ENCODE assay signal across 2 cellular contexts in genomic region chr6:45200510-45200909, GRCh38.
A peak's percentile ranks its signal among the peaks of the same experiment; 100 is the strongest.
TF ChIP-seq lines count a peak whose summit lies in the region.

No MANE protein-coding gene starts in this region.

TF ChIP-seq in A549, 52 proteins besides CTCF, POLR2A, EP300 and RAD21 (continued from another document):
- TF ChIP-seq, protein P1, sequence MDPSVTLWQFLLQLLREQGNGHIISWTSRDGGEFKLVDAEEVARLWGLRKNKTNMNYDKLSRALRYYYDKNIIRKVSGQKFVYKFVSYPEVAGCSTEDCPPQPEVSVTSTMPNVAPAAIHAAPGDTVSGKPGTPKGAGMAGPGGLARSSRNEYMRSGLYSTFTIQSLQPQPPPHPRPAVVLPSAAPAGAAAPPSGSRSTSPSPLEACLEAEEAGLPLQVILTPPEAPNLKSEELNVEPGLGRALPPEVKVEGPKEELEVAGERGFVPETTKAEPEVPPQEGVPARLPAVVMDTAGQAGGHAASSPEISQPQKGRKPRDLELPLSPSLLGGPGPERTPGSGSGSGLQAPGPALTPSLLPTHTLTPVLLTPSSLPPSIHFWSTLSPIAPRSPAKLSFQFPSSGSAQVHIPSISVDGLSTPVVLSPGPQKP (IDR thresholded peaks at IDR 0.05; ENCODE audit: low read depth, low read length), result no peak
TF ChIP-seq in A549: peak in this region for 0.

TF ChIP-seq in HepG2, 621 proteins besides CTCF, POLR2A, EP300 and RAD21 (continued from another document):
- TF ChIP-seq HNF4G (IDR thresholded peaks at IDR 0.05; ENCODE audit: borderline replicate concordance, low read depth, low read length) (peak; percentile 65), HNF4G (CRISPR knock-in tag; IDR thresholded peaks at IDR 0.05; ENCODE audit: borderline replicate concordance, low read depth) (no peak), SAP130 (CRISPR knock-in tag; IDR thresholded peaks at IDR 0.05; ENCODE audit: low read depth) (0 out of 2 replicates have a peak, but pooled peaks have one; percentile 15), U2AF2 (IDR thresholded peaks at IDR 0.05; ENCODE audit: low read depth, low read length) (no peak), ZBTB49 (CRISPR knock-in tag; IDR thresholded peaks at IDR 0.05; ENCODE audit: borderline replicate concordance) (no peak), ZNF878 (CRISPR knock-in tag; IDR thresholded peaks at IDR 0.05) (0 out of 2 replicates have a peak, but pooled peaks have one; percentile 13), NCOA2 (CRISPR knock-in tag; IDR thresholded peaks at IDR 0.05) (peak; percentile 42; the same call in 1 of the 2 replicates), ZNF788 (CRISPR knock-in tag; IDR thresholded peaks at IDR 0.05; ENCODE audit: borderline replicate concordance) (no peak), TOPORS (CRISPR knock-in tag; IDR thresholded peaks at IDR 0.05) (no peak), HNF4A (CRISPR knock-in tag; IDR thresholded peaks at IDR 0.05) (peak; percentile 85), BCL6 (CRISPR knock-in tag; IDR thresholded peaks at IDR 0.05) (0 out of 2 replicates have a peak, but pooled peaks have one; percentile 37), NR2C2 (CRISPR knock-in tag; IDR thresholded peaks at IDR 0.05; ENCODE audit: borderline replicate concordance) (no peak), HNRNPUL1 (IDR thresholded peaks at IDR 0.05; ENCODE audit: low read depth, low read length) (0 out of 2 replicates have a peak, but pooled peaks have one; percentile 20), ZNF362 (CRISPR knock-in tag; IDR thresholded peaks at IDR 0.05; ENCODE audit: borderline replicate concordance) (peak; percentile 63; the same call in 1 of the 2 replicates), ZNF652 (CRISPR knock-in tag; IDR thresholded peaks at IDR 0.05; ENCODE audit: borderline replicate concordance, low read depth) (peak; percentile 88), SOX5 (CRISPR knock-in tag; IDR thresholded peaks at IDR 0.05; ENCODE audit: borderline replicate concordance) (peak; percentile 22; the same call in 1 of the 2 replicates), SIX1 (CRISPR knock-in tag; IDR thresholded peaks at IDR 0.05; ENCODE audit: borderline replicate concordance) (peak; percentile 64; the same call in 1 of the 2 replicates), MIXL1 (CRISPR knock-in tag; IDR thresholded peaks at IDR 0.05) (0 out of 2 replicates have a peak, but pooled peaks have one; percentile 32), KDM6A (CRISPR knock-in tag; IDR thresholded peaks at IDR 0.05; ENCODE audit: low read depth) (peak; percentile 78), ZNF329 (CRISPR knock-in tag; IDR thresholded peaks at IDR 0.05; ENCODE audit: low read depth) (no peak), HHEX (CRISPR knock-in tag; IDR thresholded peaks at IDR 0.05) (no peak), PAXIP1 (CRISPR knock-in tag; conservative IDR thresholded peaks at IDR 0.05) (peak; percentile 70), GATAD2A (CRISPR knock-in tag; IDR thresholded peaks at IDR 0.05) (peak; percentile 84; the same call in 1 of the 2 replicates), ASH2L (IDR thresholded peaks at IDR 0.05; ENCODE audit: insufficient read length, low read depth, low read length) (peak; percentile 22), SOX13 (IDR thresholded peaks at IDR 0.05) (no peak), SOX13 (CRISPR knock-in tag; conservative IDR thresholded peaks at IDR 0.05 in 1 of 2, IDR thresholded peaks at IDR 0.05 in 1 of 2) (peak in 1 of 2 experiments; percentile 47; a peak in 1 of 4 replicates), NR2F2 (IDR thresholded peaks at IDR 0.05; ENCODE audit: borderline replicate concordance, low read depth) (0 out of 2 replicates have a peak, but pooled peaks have one; percentile 15), HMG20A (CRISPR knock-in tag; IDR thresholded peaks at IDR 0.05; ENCODE audit: borderline replicate concordance) (peak; percentile 38; the same call in 1 of the 2 replicates)
- TF ChIP-seq, protein P2, sequence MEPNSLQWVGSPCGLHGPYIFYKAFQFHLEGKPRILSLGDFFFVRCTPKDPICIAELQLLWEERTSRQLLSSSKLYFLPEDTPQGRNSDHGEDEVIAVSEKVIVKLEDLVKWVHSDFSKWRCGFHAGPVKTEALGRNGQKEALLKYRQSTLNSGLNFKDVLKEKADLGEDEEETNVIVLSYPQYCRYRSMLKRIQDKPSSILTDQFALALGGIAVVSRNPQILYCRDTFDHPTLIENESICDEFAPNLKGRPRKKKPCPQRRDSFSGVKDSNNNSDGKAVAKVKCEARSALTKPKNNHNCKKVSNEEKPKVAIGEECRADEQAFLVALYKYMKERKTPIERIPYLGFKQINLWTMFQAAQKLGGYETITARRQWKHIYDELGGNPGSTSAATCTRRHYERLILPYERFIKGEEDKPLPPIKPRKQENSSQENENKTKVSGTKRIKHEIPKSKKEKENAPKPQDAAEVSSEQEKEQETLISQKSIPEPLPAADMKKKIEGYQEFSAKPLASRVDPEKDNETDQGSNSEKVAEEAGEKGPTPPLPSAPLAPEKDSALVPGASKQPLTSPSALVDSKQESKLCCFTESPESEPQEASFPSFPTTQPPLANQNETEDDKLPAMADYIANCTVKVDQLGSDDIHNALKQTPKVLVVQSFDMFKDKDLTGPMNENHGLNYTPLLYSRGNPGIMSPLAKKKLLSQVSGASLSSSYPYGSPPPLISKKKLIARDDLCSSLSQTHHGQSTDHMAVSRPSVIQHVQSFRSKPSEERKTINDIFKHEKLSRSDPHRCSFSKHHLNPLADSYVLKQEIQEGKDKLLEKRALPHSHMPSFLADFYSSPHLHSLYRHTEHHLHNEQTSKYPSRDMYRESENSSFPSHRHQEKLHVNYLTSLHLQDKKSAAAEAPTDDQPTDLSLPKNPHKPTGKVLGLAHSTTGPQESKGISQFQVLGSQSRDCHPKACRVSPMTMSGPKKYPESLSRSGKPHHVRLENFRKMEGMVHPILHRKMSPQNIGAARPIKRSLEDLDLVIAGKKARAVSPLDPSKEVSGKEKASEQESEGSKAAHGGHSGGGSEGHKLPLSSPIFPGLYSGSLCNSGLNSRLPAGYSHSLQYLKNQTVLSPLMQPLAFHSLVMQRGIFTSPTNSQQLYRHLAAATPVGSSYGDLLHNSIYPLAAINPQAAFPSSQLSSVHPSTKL (CRISPR knock-in tag; IDR thresholded peaks at IDR 0.05), result peak; percentile 58
